13 cellular contexts compared by ENCODE assay signal in genomic region chr3:186789554-186790260, GRCh38. TPM values are rescaled to one million over a fixed set of nuclear protein-coding genes. Genes with fewer than 3 reads are reported as not detected.
DNase-seq lines count a peak whose midpoint lies in the region; FAIRE-seq and TF ChIP-seq lines count a peak whose summit lies in the region.
"Had no signal": no experiment of that assay in that cellular context is flagged by ENCODE, and none has a peak within 500 bp of the region (broad histone marks: within the 10 kb centered on the region; RNA-seq: fewer than 3 reads in every experiment).

No MANE protein-coding gene starts in this region.

- TF ChIP-seq CTCF in glutamatergic neuron (IDR thresholded peaks at IDR 0.05; ENCODE audit: partially characterized antibody, unreplicated experiment) (no peak), neural progenitor cell (IDR thresholded peaks at IDR 0.05) (no peak)

- H3K27ac Mint-ChIP-seq in CD8-positive, alpha-beta memory T cell = peak overlapping the region; percentile 42 to 99 (median 74)
- H3K27ac Mint-ChIP-seq in glutamatergic neuron (ENCODE audit: unreplicated experiment) (no peak overlapping the region), neural progenitor cell (no peak overlapping the region)

- H3K4me3 Mint-ChIP-seq in CD8-positive, alpha-beta memory T cell = peak overlapping the region in 2 of 7 donors; percentile 22 to 37
- H3K4me3 Mint-ChIP-seq in glutamatergic neuron (ENCODE audit: unreplicated experiment) = no peak overlapping the region
- no peak overlapping the region for H3K4me3 Mint-ChIP-seq in neural progenitor cell

- H3K9me3 ChIP-seq in CD8-positive, alpha-beta memory T cell (ENCODE audit: low read length) = no peaks in the 10 kb centered on the region
- H3K9me3 ChIP-seq in SJCRH30 (replicated peaks) (no peaks in the 10 kb centered on the region), neural progenitor cell (ENCODE audit: low read depth) (no peaks in the 10 kb centered on the region)
- H3K9me3 ChIP-seq: body of pancreas, esophagus muscularis mucosa, stomach had no signal

- H3K27me3 ChIP-seq in CD8-positive, alpha-beta memory T cell (ENCODE audit: insufficient read depth, low read length, poor library complexity, severe bottlenecking) = no peaks in the 10 kb centered on the region
- H3K27me3 ChIP-seq in SJCRH30 (no peaks in the 10 kb centered on the region), neural progenitor cell (no peaks in the 10 kb centered on the region)
- H3K27me3 ChIP-seq: body of pancreas, esophagus muscularis mucosa, stomach had no signal

- H3K9me3 Mint-ChIP-seq in CD8-positive, alpha-beta memory T cell = no peaks in the 10 kb centered on the region
- H3K9me3 Mint-ChIP-seq in glutamatergic neuron (ENCODE audit: unreplicated experiment) (peaks cover 2% of the 10 kb centered on the region), neural progenitor cell (no peaks in the 10 kb centered on the region)

- no peak overlapping the region for H3K27ac ChIP-seq in CD8-positive, alpha-beta memory T cell (ENCODE audit: low read depth, low read length)
- H3K27ac ChIP-seq in epithelial cell of prostate (peak overlapping the region; percentile 48), SJCRH30 (no peak overlapping the region), neural progenitor cell (no peak overlapping the region)

- H3K27me3 Mint-ChIP-seq in CD8-positive, alpha-beta memory T cell = no peaks in the 10 kb centered on the region
- H3K27me3 Mint-ChIP-seq in glutamatergic neuron (ENCODE audit: unreplicated experiment) (no peaks in the 10 kb centered on the region), neural progenitor cell (ENCODE audit: insufficient read depth, low read depth) (no peaks in the 10 kb centered on the region)

- H3K4me2 ChIP-seq in neural progenitor cell = no peak overlapping the region

- H3K79me2 ChIP-seq in neural progenitor cell (ENCODE audit: low read depth) = peaks cover 45% of the 10 kb centered on the region

- no peak overlapping the region for H2AFZ ChIP-seq in neural progenitor cell (replicated peaks)

- H3K4me1 ChIP-seq in CD8-positive, alpha-beta memory T cell (ENCODE audit: insufficient read depth, low read length) = peaks cover 42% of the 10 kb centered on the region
- H3K4me1 ChIP-seq in SJCRH30 (peaks cover 8% of the 10 kb centered on the region), neural progenitor cell (peaks cover 23% of the 10 kb centered on the region)

- peaks cover 65% of the 10 kb centered on the region for H4K20me1 ChIP-seq in neural progenitor cell (ENCODE audit: low read depth)

- H3K4me3 ChIP-seq in CD8-positive, alpha-beta memory T cell (ENCODE audit: low read length) = no peak overlapping the region
- H3K4me3 ChIP-seq in SJCRH30 (no peak overlapping the region), neural progenitor cell (no peak overlapping the region)
- H3K4me3 ChIP-seq: body of pancreas, esophagus muscularis mucosa had no signal

- CTCF ChIA-PET in CD8-positive, alpha-beta memory T cell (lab: Charles Lee) = interaction anchor here (0.9 to 1.5 kb wide), 4 partner anchors 8 to 173 kb away, joined by 3 to 4 read pairs (median 4); no protein-coding TSS in a partner anchor

- POLR2A ChIA-PET in CD8-positive, alpha-beta memory T cell (lab: Charles Lee) = interaction anchor here (2.6 kb wide), 1 partner anchor 17 kb away, joined by 9 read pairs; the partner anchor contains the start of gene RFC4

- in situ Hi-C loops in G401 (cut with HindIII; ENCODE audit: low sequenced_read_pairs) = no loop called here

- peaks cover 60% of the 10 kb centered on the region for H3K36me3 ChIP-seq in CD8-positive, alpha-beta memory T cell (ENCODE audit: insufficient read depth, low read length)
- H3K36me3 ChIP-seq in SJCRH30 (peaks cover 94% of the 10 kb centered on the region), neural progenitor cell (peaks cover 47% of the 10 kb centered on the region)

- DNase-seq in CD8-positive, alpha-beta memory T cell = no peak
- DNase-seq in G401 (ENCODE audit: low spot score) = peak; percentile 22
- DNase-seq in RCC 7860 (ENCODE audit: low spot score) = no peak
- DNase-seq in epithelial cell of prostate (ENCODE audit: low read depth, low spot score) = no peak
- DNase-seq in glutamatergic neuron = no peak
- DNase-seq in SJCRH30 = no peak
- no peak for DNase-seq in neural progenitor cell (ENCODE audit: low spot score)
- DNase-seq: body of pancreas, NCI-H1694, nucleus accumbens, stomach had no signal

- peaks cover 94% of the 10 kb centered on the region for H3F3A ChIP-seq in neural progenitor cell (ENCODE audit: low read depth)

- peak; percentile 2 for FAIRE-seq in RCC 7860 (lab: Jason Lieb, UNC)

- peaks cover 48 to 63% (median 59%) of the 10 kb centered on the region in 3 donors for H3K4me1 Mint-ChIP-seq in CD8-positive, alpha-beta memory T cell
- H3K4me1 Mint-ChIP-seq in glutamatergic neuron (ENCODE audit: low read depth, unreplicated experiment) = peaks cover 13% of the 10 kb centered on the region
- peaks cover 34% of the 10 kb centered on the region for H3K4me1 Mint-ChIP-seq in neural progenitor cell

- H3K9ac ChIP-seq in neural progenitor cell = no peak overlapping the region

- H3K36me3 Mint-ChIP-seq in CD8-positive, alpha-beta memory T cell = peaks cover 35 to 93% (median 50%) of the 10 kb centered on the region in 3 donors
- H3K36me3 Mint-ChIP-seq in glutamatergic neuron (ENCODE audit: unreplicated experiment) (peaks cover 4% of the 10 kb centered on the region), neural progenitor cell (peaks cover 55% of the 10 kb centered on the region)

RNA-seq across cellular contexts. Expression of gene EIF4A2, which starts 6.3 kb away (rescaled TPM):
- 100 to 1,000 TPM; 563 to 564 TPM for total RNA-seq in CD8-positive, alpha-beta memory T cell
- polyA plus RNA-seq in CD8-positive, alpha-beta memory T cell = 211 TPM
- total RNA-seq in G401 (2014; rRNA removed; shearing (Covaris generic)) = 215 and 286 TPM in 2 replicates
- total RNA-seq in glutamatergic neuron (ENCODE audit: unreplicated experiment) (441 TPM), neural progenitor cell (ENCODE audit: low replicate concordance) (841 and 1,764 TPM in 2 replicates)
- 261 and 315 TPM in 2 replicates for total RNA-seq in SJCRH30 (2014; rRNA removed; shearing (Covaris generic))

RNA-seq across cellular contexts. Expression of gene RFC4, which starts 16.6 kb away (rescaled TPM):
- total RNA-seq in CD8-positive, alpha-beta memory T cell = 100 to 1,000 TPM; 106 to 110 TPM
- polyA plus RNA-seq in CD8-positive, alpha-beta memory T cell = 23.9 TPM
- total RNA-seq in G401 (2014; rRNA removed; shearing (Covaris generic)) = 53.7 and 76.8 TPM in 2 replicates
- 36.3 TPM for total RNA-seq in glutamatergic neuron (ENCODE audit: unreplicated experiment)
- total RNA-seq in SJCRH30 (2014; rRNA removed; shearing (Covaris generic)) = 85.5 and 96.6 TPM in 2 replicates
- 127 and 187 TPM in 2 replicates for total RNA-seq in neural progenitor cell (ENCODE audit: low replicate concordance)

RNA-seq across cellular contexts. Expression of gene ADIPOQ, which starts 52.8 kb away (rescaled TPM):
- total RNA-seq in CD8-positive, alpha-beta memory T cell = not detected
- polyA plus RNA-seq in CD8-positive, alpha-beta memory T cell = not detected
- not detected in 2 replicates for total RNA-seq in G401 (2014; rRNA removed; shearing (Covaris generic))
- total RNA-seq in glutamatergic neuron (ENCODE audit: unreplicated experiment) (0.15 TPM), neural progenitor cell (ENCODE audit: low replicate concordance) (not detected in 2 replicates)
- not detected in 2 replicates for total RNA-seq in SJCRH30 (2014; rRNA removed; shearing (Covaris generic))
- total RNA-seq: RPMI7951 had no signal

Comparison
In these comparisons a context has a peak if more than half of its experiments do, and no peak if none do; other contexts are left out.
1. H3K27ac Mint-ChIP-seq: peak in CD8-positive, alpha-beta memory T cell (8 of 8); none in glutamatergic neuron (single experiment) and neural progenitor cell (single experiment).